In genomic region chr14:101061411-101062064, GRCh38 we compare ENCODE assay signal across 23 cellular contexts.
DNase-seq lines count a peak whose midpoint lies in the region; ATAC-seq, FAIRE-seq and TF ChIP-seq lines count a peak whose summit lies in the region.
"Had no signal": no experiment of that assay in that cellular context is flagged by ENCODE, and none has a peak within 500 bp of the region (broad histone marks: within the 10 kb centered on the region; RNA-seq: fewer than 3 reads in every experiment).

No MANE protein-coding gene starts in this region.

- H3K9me3 ChIP-seq in right cardiac atrium (ENCODE audit: control insufficient read depth, low read length) (no peaks in the 10 kb centered on the region), kidney (ENCODE audit: control insufficient read depth in 1 of 2, low read length in 2 of 2) (no peaks in the 10 kb centered on the region), aorta (ENCODE audit: control insufficient read depth, low read length) (no peaks in the 10 kb centered on the region)

- no peak overlapping the region for H3K9ac ChIP-seq in kidney (ENCODE audit: low read length in 2 of 2)

- intact Hi-C loops in cardiac septum (cut with DNase I) = no loop called here
- intact Hi-C loops in right cardiac atrium (cut with DNase I) = no loop called here
- intact Hi-C loops in kidney (cut with DNase I) = no loop called here
- intact Hi-C loops in posterior vena cava (cut with DNase I) = no loop called here
- intact Hi-C loops in aorta (cut with DNase I) = no loop called here

- peaks cover 0 to 5% of the 10 kb centered on the region in 2 donors for H3K36me3 ChIP-seq in kidney (ENCODE audit: control insufficient read depth in 1 of 2, insufficient read depth in 2 of 2, low read length in 2 of 2)
- H3K36me3 ChIP-seq in aorta (ENCODE audit: control insufficient read depth in 1 of 2, insufficient read depth in 2 of 2, low read length in 1 of 2) = no peaks in the 10 kb centered on the region

- 90% methylated on average over 18 of the region's 18 CpGs for WGBS in right cardiac atrium
- WGBS in aorta, 2 donors = 76 to 80% methylated on average over 18 of the region's 18 CpGs

- no peak for FAIRE-seq in kidney (lab: Jason Lieb, UNC)
- FAIRE-seq: G401.6, GM12892, H54, HepG2 had no signal

- H3K27me3 ChIP-seq in right cardiac atrium (ENCODE audit: control insufficient read depth, insufficient read depth) (no peaks in the 10 kb centered on the region), aorta (ENCODE audit: control insufficient read depth in 1 of 2, insufficient read depth in 2 of 2, low read length in 1 of 2) (no peaks in the 10 kb centered on the region)

- DNase-seq in cardiac septum (ENCODE audit: low spot score) (peak; percentile 53), right cardiac atrium (no peak), kidney (peak; percentile 35), posterior vena cava (ENCODE audit: low spot score) (peak; percentile 62), aorta (peak; percentile 13 to 53)
- DNase-seq in stimulated activated CD4-positive, alpha-beta T cell treated with anti-CD3 and anti-CD28 coated beads, Interleukin-12 subunit alpha, Interleukin-12 subunit beta, amount 100 ng/mL, for 4 hours = no peak
- DNase-seq: 8988T, C1 segment of cervical spinal cord, KBM-7, NCI-H1092, NCI-H1436, NCI-H187 treated with DMSO at 0.1 percent for 48 hours, NCI-H2107, NCI-H446 treated with DMSO at 0.1 percent for 48 hours, NCI-H526 treated with DMSO at 0.1 percent for 48 hours, SHP77 had no signal

- TF ChIP-seq CTCF in kidney (IDR thresholded peaks at IDR 0.05; ENCODE audit: borderline replicate concordance, extremely low read depth, insufficient read depth) = no peak

- H3K27ac ChIP-seq in right cardiac atrium (ENCODE audit: low read length) (no peak overlapping the region), kidney (ENCODE audit: low read depth in 2 of 2, low read length in 2 of 2) (no peak overlapping the region), aorta (ENCODE audit: low read depth in 1 of 2, low read length in 2 of 2) (no peak overlapping the region)
- H3K27ac ChIP-seq: HL-60 had no signal

- H3K4me3 ChIP-seq in right cardiac atrium (ENCODE audit: low read length) = no peak overlapping the region
- H3K4me3 ChIP-seq in kidney (ENCODE audit: low read length in 2 of 2) = no peak overlapping the region
- H3K4me3 ChIP-seq in aorta (ENCODE audit: low read length in 2 of 2) = no peak overlapping the region

- no peak for ATAC-seq in right cardiac atrium
- ATAC-seq in aorta (ENCODE audit: low FRiP score) = no peak
- ATAC-seq in HG02571 (IDR thresholded peaks at IDR 0.05; ENCODE audit: unreplicated experiment) = no peak
- ATAC-seq in GM19351 (IDR thresholded peaks at IDR 0.05; ENCODE audit: unreplicated experiment) = no peak
- ATAC-seq: HepG2 had no signal

- H3K4me1 ChIP-seq in right cardiac atrium (ENCODE audit: control insufficient read depth, insufficient read depth, low read length) (no peaks in the 10 kb centered on the region), kidney (ENCODE audit: control insufficient read depth in 1 of 2, insufficient read depth in 1 of 2, low read depth in 1 of 2, low read length in 2 of 2) (no peaks in the 10 kb centered on the region), aorta (ENCODE audit: control insufficient read depth in 1 of 2, insufficient read depth in 2 of 2, low read length in 2 of 2) (no peaks in the 10 kb centered on the region)

Comparison
In these comparisons a context has a peak if more than half of its experiments do, and no peak if none do; other contexts are left out.
1. DNase-seq: peak in cardiac septum (single experiment), kidney (single experiment), posterior vena cava (single experiment) and aorta (2 of 2); none in right cardiac atrium (0 of 3) and stimulated activated CD4-positive, alpha-beta T cell treated with anti-CD3 and anti-CD28 coated beads, Interleukin-12 subunit alpha, Interleukin-12 subunit beta, amount 100 ng/mL, for 4 hours (single experiment).